Comparison of ENCODE assay signal across 1 cellular context in genomic region chr11:22680628-22681027, GRCh38.
A peak's percentile ranks its signal among the peaks of the same experiment; 100 is the strongest.
TF ChIP-seq lines count a peak whose summit lies in the region.

No MANE protein-coding gene starts in this region.

TF ChIP-seq in HepG2, 621 proteins besides CTCF, POLR2A, EP300 and RAD21 (continued from another document and continues in another):
- TF ChIP-seq ZBTB44 (CRISPR knock-in tag; IDR thresholded peaks at IDR 0.05) (no peak), ZNF496 (CRISPR knock-in tag; IDR thresholded peaks at IDR 0.05; ENCODE audit: insufficient replicate concordance) (no peak), PAXIP1 (CRISPR knock-in tag; conservative IDR thresholded peaks at IDR 0.05) (peak; percentile 88), ARID3A (IDR thresholded peaks at IDR 0.05; ENCODE audit: low read depth, low read length) (0 out of 2 replicates have a peak, but pooled peaks have one; percentile 12), SP1 (IDR thresholded peaks at IDR 0.05) (no peak), SP1 (CRISPR knock-in tag; IDR thresholded peaks at IDR 0.05) (no peak), NR2F1 (CRISPR knock-in tag; IDR thresholded peaks at IDR 0.05) (0 out of 4 replicates have a peak, but pooled peaks of 1 of the 2 experiments have one; percentile 13), FOSL2 (CRISPR knock-in tag; IDR thresholded peaks at IDR 0.05) (peak; percentile 47; the same call in 1 of the 2 replicates), NFE2 (CRISPR knock-in tag; IDR thresholded peaks at IDR 0.05) (0 out of 2 replicates have a peak, but pooled peaks have one; percentile 17), ZNF784 (CRISPR knock-in tag; IDR thresholded peaks at IDR 0.05; ENCODE audit: borderline replicate concordance) (no peak), ZBTB40 (IDR thresholded peaks at IDR 0.05) (no peak), ZBTB40 (CRISPR knock-in tag; IDR thresholded peaks at IDR 0.05) (no peak), SIX4 (CRISPR knock-in tag; IDR thresholded peaks at IDR 0.05) (0 out of 2 replicates have a peak, but pooled peaks have one; percentile 18), ZNF800 (CRISPR knock-in tag; IDR thresholded peaks at IDR 0.05) (peak; percentile 34; the same call in 1 of the 2 replicates), SCMH1 (CRISPR knock-in tag; IDR thresholded peaks at IDR 0.05; ENCODE audit: borderline replicate concordance) (no peak), DR1 (CRISPR knock-in tag; IDR thresholded peaks at IDR 0.05) (no peak), CENPT (CRISPR knock-in tag; IDR thresholded peaks at IDR 0.05; ENCODE audit: low read depth) (no peak), ZNF354B (CRISPR knock-in tag; IDR thresholded peaks at IDR 0.05) (no peak), ZNF558 (CRISPR knock-in tag; IDR thresholded peaks at IDR 0.05; ENCODE audit: borderline replicate concordance) (no peak), HMG20B (CRISPR knock-in tag; conservative IDR thresholded peaks at IDR 0.05) (no peak), JUN (CRISPR knock-in tag; IDR thresholded peaks at IDR 0.05) (no peak), ZC3H13 (CRISPR knock-in tag; IDR thresholded peaks at IDR 0.05) (no peak), MED1 (CRISPR knock-in tag; IDR thresholded peaks at IDR 0.05) (peak; percentile 49; the same call in 1 of the 2 replicates), ZBTB46 (CRISPR knock-in tag; IDR thresholded peaks at IDR 0.05; ENCODE audit: borderline replicate concordance) (no peak), DBP (CRISPR knock-in tag; IDR thresholded peaks at IDR 0.05; ENCODE audit: not compliant biosample characterization) (no peak), ZNF597 (CRISPR knock-in tag; IDR thresholded peaks at IDR 0.05) (no peak)
